In the genomic region with DNA sequence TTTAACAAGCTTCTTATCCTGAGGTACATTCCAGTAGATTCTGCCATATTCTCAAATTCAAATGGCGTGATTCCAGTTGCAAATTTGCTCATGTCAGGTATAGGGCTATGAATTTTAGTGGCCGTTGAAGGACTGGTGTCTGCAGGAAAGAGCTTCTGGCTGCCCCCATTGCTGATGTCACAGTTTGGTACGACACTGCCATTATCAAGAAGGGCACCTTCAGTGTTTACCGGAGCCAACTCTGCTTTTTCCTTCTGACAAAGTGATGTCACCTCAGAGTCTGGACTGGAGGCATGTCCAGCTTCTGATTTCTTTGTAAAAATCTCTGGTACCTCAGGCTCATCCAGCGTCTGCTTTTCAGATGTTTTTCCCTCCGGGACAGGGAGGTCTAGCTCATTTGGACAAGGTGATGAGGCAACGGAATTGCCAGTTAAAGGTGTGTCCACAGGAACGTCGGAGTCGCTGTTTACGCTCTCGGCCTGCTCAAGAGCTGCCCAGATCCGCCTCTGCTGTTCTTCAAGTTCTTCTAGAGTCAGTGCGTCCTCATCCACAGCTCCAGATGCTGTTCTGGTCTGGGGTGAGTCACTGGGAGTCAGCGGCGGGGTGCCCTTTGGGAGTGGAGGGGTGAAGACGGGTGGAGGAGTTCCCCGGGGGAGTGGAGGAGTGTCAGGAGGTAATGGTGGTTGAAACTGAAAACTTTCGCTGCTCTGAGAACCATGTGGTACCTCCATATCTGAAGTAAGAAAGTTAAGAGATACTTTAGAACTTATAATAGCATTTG, we compare ENCODE assay signal across 9 cellular contexts. TPM values are rescaled to one million over a fixed set of nuclear protein-coding genes. Genes with fewer than 3 reads are reported as not detected.
DNase-seq lines count a peak whose midpoint lies in the region; ATAC-seq, FAIRE-seq and TF ChIP-seq lines count a peak whose summit lies in the region.
"Had no signal": no experiment of that assay in that cellular context is flagged by ENCODE, and none has a peak within 500 bp of the region (broad histone marks: within the 10 kb centered on the region; RNA-seq: fewer than 3 reads in every experiment).

No MANE protein-coding gene starts in this region.

- no peak for TF ChIP-seq CTCF in IMR-90 (conservative IDR thresholded peaks at IDR 0.05; ENCODE audit: low read depth, low read length)
- no peak for TF ChIP-seq CTCF in brain microvascular endothelial cell (IDR thresholded peaks at IDR 0.05; ENCODE audit: low read depth, low read length, missing control alignments)
- TF ChIP-seq CTCF in smooth muscle cell (IDR thresholded peaks at IDR 0.05; ENCODE audit: borderline replicate concordance, insufficient read depth, poor library complexity, severe bottlenecking), result no peak

- no peak overlapping the region for H2BK120ac ChIP-seq in IMR-90 (ENCODE audit: low read depth, low read length)

- no peak overlapping the region for H4K5ac ChIP-seq in IMR-90 (ENCODE audit: low read depth, low read length)

- H3K36me3 ChIP-seq in IMR-90 (ENCODE audit: control insufficient read depth, insufficient read depth, low read length) (peaks cover 42% of the 10 kb centered on the region), brain microvascular endothelial cell (replicated peaks) (peaks cover 41% of the 10 kb centered on the region), smooth muscle cell (ENCODE audit: low read depth) (peaks cover 11% of the 10 kb centered on the region)

- no peaks in the 10 kb centered on the region for H3K79me2 ChIP-seq in smooth muscle cell (ENCODE audit: low read depth)

- H3K4ac ChIP-seq in IMR-90 (ENCODE audit: low read depth, low read length), result no peak overlapping the region

- WGBS in IMR-90 (ENCODE audit: extremely low coverage in 2 of 2, insufficient read length in 1 of 2), 2 experiments, result 85% methylated on average over 11 of the region's 19 CpGs; no CpG with 5 or more reads in 1 of the 2 experiments
- WGBS in smooth muscle cell (ENCODE audit: low lambda C conversion rate), result 79% methylated on average over 19 of the region's 19 CpGs

- H3K27me3 ChIP-seq in IMR-90 (ENCODE audit: control insufficient read depth, insufficient read depth, low read length) (no peaks in the 10 kb centered on the region), brain microvascular endothelial cell (replicated peaks) (no peaks in the 10 kb centered on the region), smooth muscle cell (ENCODE audit: low read depth) (no peaks in the 10 kb centered on the region)

- TF ChIP-seq RAD21 in IMR-90 (IDR thresholded peaks at IDR 0.05; ENCODE audit: low read length), result no peak

- H3K79me1 ChIP-seq in IMR-90 (ENCODE audit: low read depth in 1 of 2, low read length in 2 of 2), result peaks cover 5 to 16% of the 10 kb centered on the region in 2 experiments; a peak in 3 of 4 replicates

- CTCF ChIA-PET in IMR-90 (lab: Yijun Ruan, JAX), result interaction anchor here (3.9 kb wide), 1 partner anchor 74 kb away, joined by 37 read pairs; no protein-coding TSS in a partner anchor

- POLR2A ChIA-PET in IMR-90 (lab: Charles Lee; ENCODE audit: unreplicated experiment), result interaction anchor here (0.6 kb wide), 1 partner anchor 53 kb away, joined by 7 read pairs; the partner anchor contains the start of genes KNTC1 and RSRC2

- no peak overlapping the region for H2AK5ac ChIP-seq in IMR-90 (ENCODE audit: low read depth, low read length)

- in situ Hi-C loops in IMR-90 (cut with MboI; ENCODE audit: low sequenced_read_pairs) (no loop called here), brain microvascular endothelial cell (cut with HindIII; ENCODE audit: low pct_ligation_motif_present, low sequenced_read_pairs) (loop anchor here (10.0 kb wide), 1 partner anchor 79 kb away; no protein-coding TSS in a partner anchor)

- H2AK9ac ChIP-seq in IMR-90 (replicated peaks; ENCODE audit: low read depth, low read length, poor library complexity), result no peak overlapping the region

- H3K4me2 ChIP-seq in IMR-90 (ENCODE audit: low read depth, low read length) (no peak overlapping the region), smooth muscle cell (no peak overlapping the region)

- DNase-seq in GM12891 (ENCODE audit: insufficient read length, low spot score), result peak; percentile 25
- DNase-seq in IMR-90, result peak; percentile 49
- DNase-seq in brain microvascular endothelial cell, result peak; percentile 45
- DNase-seq in smooth muscle cell (lab: John Stamatoyannopoulos, UW; ENCODE audit: unreplicated experiment), result no peak
- no peak for DNase-seq in effector CD4-positive, alpha-beta T cell
- DNase-seq in SKM-1 (lab: John Stamatoyannopoulos, UW; ENCODE audit: unreplicated experiment), result no peak
- DNase-seq: NCI-H2107 had no signal

- H3K9ac ChIP-seq in IMR-90 (ENCODE audit: low read depth, low read length) (no peak overlapping the region), smooth muscle cell (ENCODE audit: low read depth) (no peak overlapping the region)

- no peak overlapping the region for H3K27ac ChIP-seq in IMR-90 (ENCODE audit: insufficient read depth, low read length)
- no peak overlapping the region for H3K27ac ChIP-seq in brain microvascular endothelial cell
- peak overlapping the region; percentile 40 for H3K27ac ChIP-seq in smooth muscle cell (ENCODE audit: low read depth)

- no peak overlapping the region for H2BK15ac ChIP-seq in IMR-90 (ENCODE audit: low read depth, low read length)

- H2BK20ac ChIP-seq in IMR-90 (ENCODE audit: low read depth, low read length), result no peak overlapping the region

- no peak overlapping the region for H4K91ac ChIP-seq in IMR-90 (ENCODE audit: insufficient read depth, low read depth, low read length)

- 0 out of 2 replicates have a peak, but pooled peaks cover 2% of the 10 kb centered on the region for H3K9me1 ChIP-seq in IMR-90 (ENCODE audit: insufficient read depth, low read length)

- H3K4me1 ChIP-seq in IMR-90 (ENCODE audit: control insufficient read depth, insufficient read depth, low read length) (peaks cover 4% of the 10 kb centered on the region; the same call in 1 of the 2 replicates), smooth muscle cell (ENCODE audit: low read depth) (no peaks in the 10 kb centered on the region)

- no peak overlapping the region for H2AFZ ChIP-seq in IMR-90 (replicated peaks; ENCODE audit: low read length, poor library complexity)
- no peak overlapping the region for H2AFZ ChIP-seq in smooth muscle cell (ENCODE audit: low read depth)

- no peak overlapping the region for H2BK5ac ChIP-seq in IMR-90 (ENCODE audit: low read depth, low read length, poor library complexity, severe bottlenecking)

- peak; percentile 25; the same call in 1 of the 2 replicates for TF ChIP-seq POLR2A in GM12891 (IDR thresholded peaks at IDR 0.05; ENCODE audit: low read depth, low read length)
- no peak for TF ChIP-seq POLR2A in IMR-90 (IDR thresholded peaks at IDR 0.05; ENCODE audit: low read depth, low read length)

- no peak overlapping the region for H3K56ac ChIP-seq in IMR-90 (ENCODE audit: extremely low read depth, insufficient read depth, low read length)

- H3K18ac ChIP-seq in IMR-90 (ENCODE audit: low read depth, low read length), result no peak overlapping the region

- ATAC-seq in IMR-90 (ENCODE audit: low read depth), result no peak
- no peak for ATAC-seq in HG02759 (IDR thresholded peaks at IDR 0.05; ENCODE audit: unreplicated experiment)
- no peak for ATAC-seq in GM19463 (IDR thresholded peaks at IDR 0.05; ENCODE audit: unreplicated experiment)

- no peak overlapping the region for H3K4me3 ChIP-seq in IMR-90 (ENCODE audit: insufficient read depth, low read depth, low read length)
- H3K4me3 ChIP-seq in brain microvascular endothelial cell (ENCODE audit: low read depth, low read length), result no peak overlapping the region
- no peak overlapping the region for H3K4me3 ChIP-seq in smooth muscle cell

- H3K14ac ChIP-seq in IMR-90 (replicated peaks; ENCODE audit: low read depth, low read length), result no peak overlapping the region

- intact Hi-C loops in IMR-90 (cut with micrococcal nuclease), result loop anchor here (5.0 kb wide), 1 partner anchor 136 kb away; no protein-coding TSS in a partner anchor

- no peaks in the 10 kb centered on the region for H3F3A ChIP-seq in smooth muscle cell (ENCODE audit: low read depth)

- dilution Hi-C loops in IMR-90 (cut with HindIII; ENCODE audit: low sequenced_read_pairs, unreplicated experiment), result no loop called here

- H3K9me3 ChIP-seq in IMR-90 (ENCODE audit: control insufficient read depth, insufficient read depth, low read length), result no peaks in the 10 kb centered on the region
- no peaks in the 10 kb centered on the region for H3K9me3 ChIP-seq in smooth muscle cell (replicated peaks; ENCODE audit: low read depth)

- TSS peak; percentile 91 for BruUV-seq in IMR-90 (replicated peaks; lab: Mats Ljungman, UMichigan)

- H4K8ac ChIP-seq in IMR-90 (ENCODE audit: low read depth in 2 of 2, low read length in 2 of 2), result no peak overlapping the region

- no peaks in the 10 kb centered on the region; the same call in 1 of the 2 replicates for H4K20me1 ChIP-seq in IMR-90 (ENCODE audit: insufficient read depth, low read length)
- no peaks in the 10 kb centered on the region for H4K20me1 ChIP-seq in smooth muscle cell (ENCODE audit: low read depth)

- FAIRE-seq in GM12891 (lab: Jason Lieb, UNC), result peak; percentile 75

- H3K23ac ChIP-seq in IMR-90 (ENCODE audit: low read depth, low read length), result no peak overlapping the region

RNA-seq across cellular contexts. Expression of gene ZCCHC8, which starts 27.0 kb away (rescaled TPM):
- polyA plus RNA-seq in GM12891 (2012; ENCODE audit: low read depth, missing spikeins), result 14.0 TPM
- total RNA-seq in IMR-90 (2012; rRNA removed), result 9.5 and 11.4 TPM in 2 replicates
- 10.9 and 12.7 TPM in 2 replicates for polyA plus RNA-seq in IMR-90 (2012; rRNA removed)
- polyA plus RNA-seq in IMR-90 (2012; cell fraction: cytosol; rRNA removed), result 2.8 and 3.9 TPM in 2 replicates
- polyA plus RNA-seq in IMR-90 (2012; cell fraction: nucleus; rRNA removed; ENCODE audit: low replicate concordance), result 13.3 and 42.0 TPM in 2 replicates
- total RNA-seq in smooth muscle cell, result 19.5 and 20.6 TPM in 2 replicates
- 8.8 and 13.9 TPM in 2 replicates for polyA plus RNA-seq in smooth muscle cell

RNA-seq across cellular contexts. Expression of gene CLIP1, which starts 51.3 kb away (rescaled TPM):
- 8.2 TPM for polyA plus RNA-seq in GM12891 (2012; ENCODE audit: low read depth, missing spikeins)
- total RNA-seq in IMR-90 (2012; rRNA removed), result 54.8 and 58.9 TPM in 2 replicates
- 35.6 and 38.0 TPM in 2 replicates for polyA plus RNA-seq in IMR-90 (2012; rRNA removed)
- polyA plus RNA-seq in IMR-90 (2012; cell fraction: cytosol; rRNA removed), result 14.5 and 24.5 TPM in 2 replicates
- polyA plus RNA-seq in IMR-90 (2012; cell fraction: nucleus; rRNA removed; ENCODE audit: low replicate concordance), result 33.5 and 72.7 TPM in 2 replicates
- total RNA-seq in smooth muscle cell, result 40.4 and 42.2 TPM in 2 replicates
- polyA plus RNA-seq in smooth muscle cell, result 15.3 and 24.0 TPM in 2 replicates

RNA-seq across cellular contexts. Expression of gene RSRC2, which starts 53.0 kb away (rescaled TPM):
- 69.1 TPM for polyA plus RNA-seq in GM12891 (2012; ENCODE audit: low read depth, missing spikeins)
- total RNA-seq in IMR-90 (2012; rRNA removed), result 18.6 and 41.7 TPM in 2 replicates
- polyA plus RNA-seq in IMR-90 (2012; rRNA removed), result 31.5 and 32.1 TPM in 2 replicates
- 3.0 and 4.6 TPM in 2 replicates for polyA plus RNA-seq in IMR-90 (2012; cell fraction: cytosol; rRNA removed)
- 13.0 and 103 TPM in 2 replicates for polyA plus RNA-seq in IMR-90 (2012; cell fraction: nucleus; rRNA removed; ENCODE audit: low replicate concordance)
- 108 and 118 TPM in 2 replicates for total RNA-seq in smooth muscle cell
- polyA plus RNA-seq in smooth muscle cell, result 60.9 and 65.9 TPM in 2 replicates

RNA-seq across cellular contexts. Expression of gene KNTC1, which starts 53.3 kb away (rescaled TPM):
- polyA plus RNA-seq in GM12891 (2012; ENCODE audit: low read depth, missing spikeins), result 26.2 TPM
- total RNA-seq in IMR-90 (2012; rRNA removed) (23.7 and 32.8 TPM in 2 replicates), smooth muscle cell (22.7 and 26.2 TPM in 2 replicates)
- polyA plus RNA-seq in IMR-90 (2012; rRNA removed) (16.6 and 16.7 TPM in 2 replicates), smooth muscle cell (9.1 and 13.5 TPM in 2 replicates)
- polyA plus RNA-seq in IMR-90 (2012; cell fraction: cytosol; rRNA removed), result 1.7 and 4.0 TPM in 2 replicates
- polyA plus RNA-seq in IMR-90 (2012; cell fraction: nucleus; rRNA removed; ENCODE audit: low replicate concordance), result 16.7 and 56.8 TPM in 2 replicates

Comparison
In these comparisons a context has a peak if more than half of its experiments do, and no peak if none do; other contexts are left out.
1. DNase-seq: peak in GM12891 (single experiment), IMR-90 (single experiment) and brain microvascular endothelial cell (single experiment); none in smooth muscle cell (single experiment), effector CD4-positive, alpha-beta T cell (single experiment) and SKM-1 (single experiment).